19 cellular contexts compared by ENCODE assay signal in the genomic region with DNA sequence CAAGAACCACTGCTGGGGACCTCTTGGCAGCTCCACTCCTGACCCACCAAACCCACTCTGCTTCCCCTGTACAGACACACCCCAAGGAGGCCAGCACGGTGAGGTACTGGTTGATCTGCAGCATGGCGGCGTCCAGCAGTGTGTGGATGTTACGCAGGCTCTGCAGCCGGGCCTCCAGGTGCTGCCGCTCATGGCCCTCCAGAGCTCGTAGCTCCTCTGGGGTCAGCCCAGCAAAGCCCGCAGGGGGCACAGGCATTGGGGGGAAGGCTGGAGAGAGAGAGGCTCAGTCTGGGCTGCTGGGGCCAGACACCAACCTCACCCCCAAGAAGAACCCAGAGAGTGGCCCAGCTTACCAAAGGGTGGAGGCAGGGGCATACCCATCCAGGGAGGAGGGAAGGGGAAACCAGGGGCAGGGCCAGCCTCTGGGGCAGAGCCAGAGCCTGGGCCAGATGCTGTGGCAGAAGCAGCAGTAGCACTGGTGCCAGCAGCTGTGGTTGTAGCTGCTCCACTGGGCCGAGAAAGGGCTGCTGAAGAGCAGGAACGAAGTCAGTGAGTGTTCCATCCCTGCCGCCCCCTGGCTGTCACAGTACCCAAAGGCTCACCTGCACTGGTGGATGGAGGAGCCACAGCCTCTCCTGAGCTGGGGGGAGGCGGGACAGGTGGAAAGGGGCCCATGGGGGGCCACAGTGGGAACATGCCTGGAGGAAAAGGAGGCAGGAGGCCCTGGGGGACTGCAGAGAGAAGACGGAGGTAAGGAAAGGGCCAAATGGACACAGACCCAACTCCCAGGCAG. TPM values are rescaled to one million over a fixed set of nuclear protein-coding genes. Genes with fewer than 3 reads are reported as not detected.
DNase-seq lines count a peak whose midpoint lies in the region; ATAC-seq, FAIRE-seq and TF ChIP-seq lines count a peak whose summit lies in the region.
"Had no signal": no experiment of that assay in that cellular context is flagged by ENCODE, and none has a peak within 500 bp of the region (broad histone marks: within the 10 kb centered on the region; RNA-seq: fewer than 3 reads in every experiment).

No MANE protein-coding gene starts in this region.

- no peak overlapping the region for H3K9ac ChIP-seq in IMR-90 (ENCODE audit: low read depth, low read length)
- no peak overlapping the region for H3K9ac ChIP-seq in GM12878 (ENCODE audit: control insufficient read depth, insufficient read depth, low read length)
- no peak overlapping the region for H3K9ac ChIP-seq in trophoblast cell (ENCODE audit: low read length)

- H3K79me2 ChIP-seq in DOHH2 (ENCODE audit: control insufficient read depth, low read length) (peaks cover 53% of the 10 kb centered on the region), GM12878 (ENCODE audit: control insufficient read depth, insufficient read depth, low read length) (peaks cover 38% of the 10 kb centered on the region), trophoblast cell (ENCODE audit: control insufficient read depth, insufficient read depth, low read length, poor library complexity) (peaks cover 9% of the 10 kb centered on the region)

- H4K20me1 ChIP-seq in DOHH2 (ENCODE audit: control insufficient read depth, insufficient read depth, low read depth, low read length) (peaks cover 23% of the 10 kb centered on the region; the same call in 1 of the 2 replicates), IMR-90 (ENCODE audit: insufficient read depth, low read length) (peaks cover 37% of the 10 kb centered on the region), GM12878 (ENCODE audit: control insufficient read depth, insufficient read depth) (0 out of 2 replicates have a peak, but pooled peaks cover 4% of the 10 kb centered on the region)

- TF ChIP-seq CTCF in DOHH2 (IDR thresholded peaks at IDR 0.05; ENCODE audit: low read depth, low read length, poor library complexity, severe bottlenecking) (no peak), IMR-90 (conservative IDR thresholded peaks at IDR 0.05; ENCODE audit: low read depth, low read length) (no peak), GM12878 (IDR thresholded peaks at IDR 0.05 in 2 of 3, conservative IDR thresholded peaks at IDR 0.05 in 1 of 3; ENCODE audit: control insufficient read depth in 2 of 3, extremely low read depth in 1 of 3, insufficient read depth in 1 of 3, low read depth in 3 of 3, low read length in 3 of 3) (0 out of 6 replicates have a peak, but pooled peaks of 2 of the 3 experiments have one; percentile 0 to 18)

- no peak overlapping the region for H3K18ac ChIP-seq in IMR-90 (ENCODE audit: low read depth, low read length)
- H3K18ac ChIP-seq in trophoblast cell (ENCODE audit: low read length): no peak overlapping the region

- no peaks in the 10 kb centered on the region for H3K27me3 ChIP-seq in DOHH2 (ENCODE audit: control insufficient read depth, low read length)
- H3K27me3 ChIP-seq in IMR-90 (ENCODE audit: control insufficient read depth, insufficient read depth, low read length): no peaks in the 10 kb centered on the region
- H3K27me3 ChIP-seq in GM12878 (replicated peaks in 1 of 2; ENCODE audit: control insufficient read depth in 2 of 2, insufficient read depth in 2 of 2, low read length in 1 of 2): no peaks in the 10 kb centered on the region
- H3K27me3 ChIP-seq in trophoblast cell (ENCODE audit: insufficient read depth, low read length): no peaks in the 10 kb centered on the region
- H3K27me3 ChIP-seq: left lung, neutrophil had no signal

- RAD21 ChIA-PET in GM12878 (lab: Charles Lee; ENCODE audit: unreplicated experiment): interaction anchor here (1.7 to 2.4 kb wide), 2 partner anchors 8 to 12 kb away, joined by 5 to 9 read pairs; partner anchors contain the start of genes FAU, MRPL49 and ZNHIT2

- H4K91ac ChIP-seq in IMR-90 (ENCODE audit: insufficient read depth, low read depth, low read length): no peak overlapping the region
- H4K91ac ChIP-seq in trophoblast cell (ENCODE audit: low read depth, low read length): no peak overlapping the region

- H3K14ac ChIP-seq in IMR-90 (replicated peaks; ENCODE audit: low read depth, low read length) (no peak overlapping the region), trophoblast cell (ENCODE audit: low read length) (no peak overlapping the region)

- in situ Hi-C loops in IMR-90 (cut with MboI; ENCODE audit: low sequenced_read_pairs): no loop called here
- in situ Hi-C loops in GM12878 (cut with MboI): no loop called here

- TF ChIP-seq EP300 in GM12878 (IDR thresholded peaks at IDR 0.05; ENCODE audit: borderline replicate concordance in 1 of 2, control insufficient read depth in 1 of 2, low read depth in 2 of 2, low read length in 2 of 2): no peak

- H2BK120ac ChIP-seq in IMR-90 (ENCODE audit: low read depth, low read length): no peak overlapping the region
- no peak overlapping the region for H2BK120ac ChIP-seq in trophoblast cell (ENCODE audit: insufficient read depth, low read length, poor library complexity)

- H3K56ac ChIP-seq in IMR-90 (ENCODE audit: extremely low read depth, insufficient read depth, low read length): no peak overlapping the region

- H3K79me1 ChIP-seq in IMR-90 (ENCODE audit: low read depth in 1 of 2, low read length in 2 of 2) (peaks cover 24 to 57% of the 10 kb centered on the region in 2 experiments), trophoblast cell (ENCODE audit: low read length) (peaks cover 11% of the 10 kb centered on the region)

- peak overlapping the region; percentile 6 for H4K12ac ChIP-seq in trophoblast cell (ENCODE audit: low read depth, low read length)

- SMC1A ChIA-PET in GM12878 (lab: Charles Lee; ENCODE audit: uncharacterized antibody, unreplicated experiment): no interaction called here

- no peak overlapping the region for H2BK15ac ChIP-seq in IMR-90 (ENCODE audit: low read depth, low read length)

- no peak overlapping the region for H4K5ac ChIP-seq in IMR-90 (ENCODE audit: low read depth, low read length)

- H3K9me2 ChIP-seq in DOHH2 (replicated peaks; ENCODE audit: control insufficient read depth, low read length): no peaks in the 10 kb centered on the region

- no peak overlapping the region for H3K4ac ChIP-seq in IMR-90 (ENCODE audit: low read depth, low read length)
- H3K4ac ChIP-seq in trophoblast cell (ENCODE audit: low read depth, low read length): no peak overlapping the region

- FAIRE-seq in GM12878 (lab: Jason Lieb, UNC): no peak
- FAIRE-seq: endometrium had no signal

- H3K4me2 ChIP-seq in DOHH2 (ENCODE audit: low read length) (peak overlapping the region; percentile 99), IMR-90 (ENCODE audit: low read depth, low read length) (no peak overlapping the region), GM12878 (ENCODE audit: control insufficient read depth, insufficient read depth) (no peak overlapping the region), trophoblast cell (ENCODE audit: low read length) (no peak overlapping the region)

- CTCF ChIA-PET in IMR-90 (lab: Yijun Ruan, JAX): no interaction called here
- CTCF ChIA-PET in GM12878 (lab: Yijun Ruan, JAX): interaction anchor here (2.2 to 6.7 kb wide), 2 partner anchors 9 to 12 kb away, joined by 12 to 40 read pairs; partner anchors contain the start of genes FAU, MRPL49 and ZNHIT2

- TF ChIP-seq RAD21 in IMR-90 (IDR thresholded peaks at IDR 0.05; ENCODE audit: low read length): no peak
- no peak for TF ChIP-seq RAD21 in GM12878 (IDR thresholded peaks at IDR 0.05; ENCODE audit: insufficient read depth, low read depth, low read length)

- POLR2A ChIA-PET in IMR-90 (lab: Charles Lee; ENCODE audit: unreplicated experiment): no interaction called here
- POLR2A ChIA-PET in GM12878 (lab: Charles Lee): interaction anchor here (1.2 to 1.4 kb wide), 2 partner anchors 8 to 9 kb away, joined by 3 to 6 read pairs; partner anchors contain the start of genes FAU and MRPL49

- DNase-seq in IMR-90: no peak
- no peak for DNase-seq in GM12878 (ENCODE audit: low read depth, low spot score)
- no peak for DNase-seq in trophoblast cell
- DNase-seq in NCI-H2171 treated with DMSO at 0.1 percent for 48 hours (lab: John Stamatoyannopoulos, UW): no peak
- DNase-seq: activated CD4-positive, alpha-beta T cell treated with anti-CD3 and anti-CD28 coated beads, Interleukin-2, amount 10 ng/mL, durations not matched to agents 7 days and 5 days; activated naive CD4-positive, alpha-beta T cell treated with anti-CD3 and anti-CD28 coated beads, Interleukin-2, amount 50 U/mL, for 16 hours; KBM-7; left lung; NCI-H1930; NCI-H446; NK-92 treated with Interleukin-12 subunit alpha and Interleukin-12 subunit beta, amount 100 ng/mL, for 24 hours; SW 1271 had no signal

- H2AFZ ChIP-seq in IMR-90 (replicated peaks; ENCODE audit: low read length, poor library complexity) (peak overlapping the region; percentile 19), GM12878 (ENCODE audit: control insufficient read depth, low read depth, low read length) (no peak overlapping the region), trophoblast cell (ENCODE audit: insufficient read depth, low read length, poor library complexity) (no peak overlapping the region)

- BruUV-seq in IMR-90 (replicated peaks; lab: Mats Ljungman, UMichigan) (no TSS peak), GM12878 (replicated peaks; lab: Mats Ljungman, UMichigan) (no TSS peak)

- TF ChIP-seq POLR2A in IMR-90 (IDR thresholded peaks at IDR 0.05; ENCODE audit: low read depth, low read length) (no peak), GM12878 (IDR thresholded peaks at IDR 0.05; ENCODE audit: low read depth, low read length) (peak; percentile 59)

- H3K4me1 ChIP-seq in DOHH2 (ENCODE audit: control insufficient read depth, low read length): peaks cover 41% of the 10 kb centered on the region
- peaks cover 6% of the 10 kb centered on the region; the same call in 1 of the 2 replicates for H3K4me1 ChIP-seq in IMR-90 (ENCODE audit: control insufficient read depth, insufficient read depth, low read length)
- H3K4me1 ChIP-seq in GM12878 (ENCODE audit: control insufficient read depth, insufficient read depth, low read length): peaks cover 18% of the 10 kb centered on the region
- H3K4me1 ChIP-seq in trophoblast cell (ENCODE audit: control insufficient read depth in 1 of 2, insufficient read depth in 2 of 2, low read length in 2 of 2): peaks cover 7 to 9% of the 10 kb centered on the region in 2 experiments

- no peak overlapping the region for H2BK5ac ChIP-seq in IMR-90 (ENCODE audit: low read depth, low read length, poor library complexity, severe bottlenecking)
- H2BK5ac ChIP-seq in trophoblast cell (ENCODE audit: low read depth, low read length, poor library complexity): no peak overlapping the region

- H3K4me3 ChIP-seq in DOHH2 (ENCODE audit: low read length): peak overlapping the region; percentile 10; the same call in 1 of the 2 replicates
- H3K4me3 ChIP-seq in IMR-90 (ENCODE audit: insufficient read depth, low read depth, low read length): no peak overlapping the region
- no peak overlapping the region for H3K4me3 ChIP-seq in GM12878
- no peak overlapping the region for H3K4me3 ChIP-seq in trophoblast cell (ENCODE audit: low read depth, low read length)
- H3K4me3 ChIP-seq: left lung, thoracic aorta had no signal

- peak overlapping the region; percentile 50 for H2AK9ac ChIP-seq in IMR-90 (replicated peaks; ENCODE audit: low read depth, low read length, poor library complexity)

- no peak overlapping the region for H2BK20ac ChIP-seq in IMR-90 (ENCODE audit: low read depth, low read length)

- H3K23ac ChIP-seq in IMR-90 (ENCODE audit: low read depth, low read length): no peak overlapping the region
- H3K23ac ChIP-seq in trophoblast cell (ENCODE audit: low read length): no peak overlapping the region

- peaks cover 11% of the 10 kb centered on the region for H3K9me1 ChIP-seq in IMR-90 (ENCODE audit: insufficient read depth, low read length)

- ATAC-seq in IMR-90 (ENCODE audit: low read depth) (no peak), GM12878 (no peak), GM21786 (IDR thresholded peaks at IDR 0.05; ENCODE audit: unreplicated experiment) (no peak), HG02970 (IDR thresholded peaks at IDR 0.05; ENCODE audit: low FRiP score, unreplicated experiment) (no peak), GM21360 (IDR thresholded peaks at IDR 0.05; ENCODE audit: unreplicated experiment) (no peak)
- ATAC-seq: left lung had no signal

- intact Hi-C loops in IMR-90 (cut with micrococcal nuclease) (no loop called here), GM12878 (cut with micrococcal nuclease; ENCODE audit: unreplicated experiment) (loop anchor here (5.0 to 10.0 kb wide), 2 partner anchors 52 to 125 kb away; partner anchors contain the start of gene CAPN1)

- H2AK5ac ChIP-seq in IMR-90 (ENCODE audit: low read depth, low read length): no peak overlapping the region
- H2AK5ac ChIP-seq in trophoblast cell (ENCODE audit: low read length): no peak overlapping the region

- H3K9me3 ChIP-seq in DOHH2 (ENCODE audit: control insufficient read depth, insufficient read depth, low read length) (no peaks in the 10 kb centered on the region), IMR-90 (ENCODE audit: control insufficient read depth, insufficient read depth, low read length) (no peaks in the 10 kb centered on the region), GM12878 (replicated peaks; ENCODE audit: control insufficient read depth, insufficient read depth, low read length) (no peaks in the 10 kb centered on the region), trophoblast cell (ENCODE audit: insufficient read depth, low read depth, low read length) (no peaks in the 10 kb centered on the region)
- H3K9me3 ChIP-seq: left lung, neutrophil, thoracic aorta had no signal

- WGBS in IMR-90 (ENCODE audit: extremely low coverage in 2 of 2, insufficient read length in 1 of 2), 2 experiments: 96% methylated on average over 8 of the region's 13 CpGs; no CpG with 5 or more reads in 1 of the 2 experiments
- WGBS in GM12878 (ENCODE audit: insufficient coverage, insufficient replicate concordance, low lambda C conversion rate, missing lambda C conversion rate): 75% methylated on average over 13 of the region's 13 CpGs
- no CpG with 5 or more reads among the region's 13 CpGs for WGBS in trophoblast cell (ENCODE audit: extremely low coverage, insufficient coverage, insufficient read length)

- H2BK12ac ChIP-seq in trophoblast cell (ENCODE audit: low read length): no peak overlapping the region

- H3K36me3 ChIP-seq in DOHH2 (ENCODE audit: control insufficient read depth, low read length): peaks cover 92% of the 10 kb centered on the region
- peaks cover 75% of the 10 kb centered on the region for H3K36me3 ChIP-seq in IMR-90 (ENCODE audit: control insufficient read depth, insufficient read depth, low read length)
- H3K36me3 ChIP-seq in GM12878 (ENCODE audit: control insufficient read depth in 2 of 2, insufficient read depth in 2 of 2, low read length in 1 of 2): peaks cover 29 to 42% of the 10 kb centered on the region in 2 experiments
- H3K36me3 ChIP-seq in trophoblast cell (ENCODE audit: control insufficient read depth in 1 of 2, insufficient read depth in 2 of 2, low read length in 2 of 2): peaks cover 75 to 80% of the 10 kb centered on the region in 2 experiments

- peaks cover 73% of the 10 kb centered on the region for H3F3A ChIP-seq in DOHH2 (ENCODE audit: control insufficient read depth, insufficient read depth)

- dilution Hi-C loops in IMR-90 (cut with HindIII; ENCODE audit: low sequenced_read_pairs, unreplicated experiment): no loop called here

- H3K27ac ChIP-seq in DOHH2 (ENCODE audit: low read depth, low read length) (peak overlapping the region; percentile 100), IMR-90 (ENCODE audit: insufficient read depth, low read length) (no peak overlapping the region), GM12878 (ENCODE audit: control insufficient read depth, insufficient read depth) (no peak overlapping the region), trophoblast cell (ENCODE audit: low read depth, low read length) (no peak overlapping the region)
- H3K27ac ChIP-seq: left lung, neutrophil, thoracic aorta had no signal

- H4K8ac ChIP-seq in IMR-90 (ENCODE audit: low read depth in 2 of 2, low read length in 2 of 2): no peak overlapping the region
- H4K8ac ChIP-seq in trophoblast cell (ENCODE audit: low read depth, low read length): no peak overlapping the region

RNA-seq across cellular contexts. Expression of gene SYVN1, which starts 4.5 kb away (rescaled TPM):
- total RNA-seq in IMR-90 (2012; rRNA removed) (8.3 and 9.5 TPM in 2 replicates), GM12878 (2014; rRNA removed) (10.8 and 14.1 TPM in 2 replicates), GM12878 (2014; rRNA removed; fragmentation: Illumina TruSeq; extraction: Trizol) (7.8 and 9.0 TPM in 2 replicates), GM12878 (2021) (55.0 and 63.6 TPM in 2 replicates)
- polyA plus RNA-seq in IMR-90 (2012; rRNA removed) (45.7 and 52.9 TPM in 2 replicates), GM12878 (2011; rRNA removed) (5.0 and 10.3 TPM in 2 replicates), GM12878 (2014; fragmentation: Illumina TruSeq; extraction: Trizol) (44.0 and 52.7 TPM in 2 replicates), GM12878 (2014; fragmentation: Nextera tagmentation; extraction: Ambion mirVana) (1 to 10 TPM in 1 of 2 experiments, under 1 TPM in 1; 0.79 to 2.6 TPM), GM12878 (2014; rRNA removed) (29.7 and 36.0 TPM in 2 replicates), GM12878 (2016; fragmentation: Nextera tagmentation; extraction: Ambion mirVana) (10 to 100 TPM; 26.1 to 34.6 TPM)
- polyA plus RNA-seq in IMR-90 (2012; cell fraction: cytosol; rRNA removed): 22.9 and 32.0 TPM in 2 replicates
- polyA plus RNA-seq in IMR-90 (2012; cell fraction: nucleus; rRNA removed; ENCODE audit: low replicate concordance): 107 and 150 TPM in 2 replicates
- 45.4 and 51.5 TPM in 2 replicates for total RNA-seq in GM12878 (2013; cell fraction: nucleolus; rRNA removed)
- 66.2 TPM for polyA plus RNA-seq in GM12878 (2011; ENCODE audit: low read depth)
- 20.2 and 35.3 TPM in 2 replicates for polyA plus RNA-seq in GM12878 (2011; cell fraction: cytosol; rRNA removed)
- 98.1 and 114 TPM in 2 replicates for polyA plus RNA-seq in GM12878 (2011; cell fraction: nucleus; rRNA removed)
- polyA plus RNA-seq in GM12878 (2012): 89.5 and 98.9 TPM in 2 replicates
- 50.5 and 52.7 TPM in 2 replicates for polyA minus RNA-seq in GM12878 (2011; rRNA and poly(A)+ RNA removed)
- polyA minus RNA-seq in GM12878 (2011; cell fraction: cytosol; rRNA and poly(A)+ RNA removed): 12.6 and 18.5 TPM in 2 replicates
- polyA minus RNA-seq in GM12878 (2011; cell fraction: nucleus; rRNA and poly(A)+ RNA removed): 36.5 and 65.0 TPM in 2 replicates
- polyA plus RNA-seq in trophoblast cell (2013): 55.0 and 60.0 TPM in 2 replicates

RNA-seq across cellular contexts. Expression of gene MRPL49, which starts 7.7 kb away (rescaled TPM):
- 54.2 and 55.2 TPM in 2 replicates for total RNA-seq in IMR-90 (2012; rRNA removed)
- polyA plus RNA-seq in IMR-90 (2012; rRNA removed): 51.5 and 56.8 TPM in 2 replicates
- 39.1 and 52.5 TPM in 2 replicates for polyA plus RNA-seq in IMR-90 (2012; cell fraction: cytosol; rRNA removed)
- polyA plus RNA-seq in IMR-90 (2012; cell fraction: nucleus; rRNA removed; ENCODE audit: low replicate concordance): 24.5 and 42.4 TPM in 2 replicates
- total RNA-seq in GM12878 (2013; cell fraction: nucleolus; rRNA removed): 17.7 and 17.8 TPM in 2 replicates
- total RNA-seq in GM12878 (2014; rRNA removed): 92.8 and 116 TPM in 2 replicates
- 50.2 and 54.6 TPM in 2 replicates for total RNA-seq in GM12878 (2014; rRNA removed; fragmentation: Illumina TruSeq; extraction: Trizol)
- 63.5 and 64.2 TPM in 2 replicates for total RNA-seq in GM12878 (2021)
- 20.0 TPM for polyA plus RNA-seq in GM12878 (2011; ENCODE audit: low read depth)
- 36.4 and 63.2 TPM in 2 replicates for polyA plus RNA-seq in GM12878 (2011; rRNA removed)
- 78.9 and 81.4 TPM in 2 replicates for polyA plus RNA-seq in GM12878 (2011; cell fraction: cytosol; rRNA removed)
- 23.2 and 25.2 TPM in 2 replicates for polyA plus RNA-seq in GM12878 (2011; cell fraction: nucleus; rRNA removed)
- 36.2 and 39.9 TPM in 2 replicates for polyA plus RNA-seq in GM12878 (2012)
- 62.3 and 79.9 TPM in 2 replicates for polyA plus RNA-seq in GM12878 (2014; fragmentation: Illumina TruSeq; extraction: Trizol)
- polyA plus RNA-seq in GM12878 (2014; fragmentation: Nextera tagmentation; extraction: Ambion mirVana): 10 to 100 TPM; 42.0 to 49.8 TPM
- polyA plus RNA-seq in GM12878 (2014; rRNA removed): 82.4 and 87.9 TPM in 2 replicates
- 100 to 1,000 TPM; 103 to 106 TPM for polyA plus RNA-seq in GM12878 (2016; fragmentation: Nextera tagmentation; extraction: Ambion mirVana)
- 24.2 and 53.5 TPM in 2 replicates for polyA minus RNA-seq in GM12878 (2011; rRNA and poly(A)+ RNA removed)
- polyA minus RNA-seq in GM12878 (2011; cell fraction: cytosol; rRNA and poly(A)+ RNA removed): 11.8 and 13.7 TPM in 2 replicates
- polyA minus RNA-seq in GM12878 (2011; cell fraction: nucleus; rRNA and poly(A)+ RNA removed): 8.9 and 15.9 TPM in 2 replicates
- polyA plus RNA-seq in trophoblast cell (2013): 40.1 and 43.1 TPM in 2 replicates

RNA-seq across cellular contexts. Expression of gene FAU, which starts 7.9 kb away (rescaled TPM):
- total RNA-seq in IMR-90 (2012; rRNA removed): 189 and 285 TPM in 2 replicates
- polyA plus RNA-seq in IMR-90 (2012; rRNA removed): 652 and 804 TPM in 2 replicates
- polyA plus RNA-seq in IMR-90 (2012; cell fraction: cytosol; rRNA removed): 812 and 1,747 TPM in 2 replicates
- polyA plus RNA-seq in IMR-90 (2012; cell fraction: nucleus; rRNA removed; ENCODE audit: low replicate concordance): 249 and 290 TPM in 2 replicates
- total RNA-seq in GM12878 (2013; cell fraction: nucleolus; rRNA removed): 51.6 and 54.9 TPM in 2 replicates
- total RNA-seq in GM12878 (2014; rRNA removed): 1,083 and 1,263 TPM in 2 replicates
- total RNA-seq in GM12878 (2014; rRNA removed; fragmentation: Illumina TruSeq; extraction: Trizol): 948 and 983 TPM in 2 replicates
- total RNA-seq in GM12878 (2021): 1,347 and 1,414 TPM in 2 replicates
- 1,320 TPM for polyA plus RNA-seq in GM12878 (2011; ENCODE audit: low read depth)
- polyA plus RNA-seq in GM12878 (2011; rRNA removed): 583 and 615 TPM in 2 replicates
- polyA plus RNA-seq in GM12878 (2011; cell fraction: cytosol; rRNA removed): 882 and 1,174 TPM in 2 replicates
- polyA plus RNA-seq in GM12878 (2011; cell fraction: nucleus; rRNA removed): 528 and 566 TPM in 2 replicates
- 1,474 and 2,106 TPM in 2 replicates for polyA plus RNA-seq in GM12878 (2012)
- polyA plus RNA-seq in GM12878 (2014; fragmentation: Illumina TruSeq; extraction: Trizol): 129 and 706 TPM in 2 replicates
- polyA plus RNA-seq in GM12878 (2014; fragmentation: Nextera tagmentation; extraction: Ambion mirVana): 100 to 1,000 TPM; 332 to 611 TPM
- polyA plus RNA-seq in GM12878 (2014; rRNA removed): 1,208 and 1,582 TPM in 2 replicates
- polyA plus RNA-seq in GM12878 (2016; fragmentation: Nextera tagmentation; extraction: Ambion mirVana): 1,000 to 10,000 TPM in 1 of 2 experiments, 100 to 1,000 TPM in 1; 997 to 1,103 TPM
- 206 and 381 TPM in 2 replicates for polyA minus RNA-seq in GM12878 (2011; rRNA and poly(A)+ RNA removed)
- polyA minus RNA-seq in GM12878 (2011; cell fraction: cytosol; rRNA and poly(A)+ RNA removed): 199 and 204 TPM in 2 replicates
- polyA minus RNA-seq in GM12878 (2011; cell fraction: nucleus; rRNA and poly(A)+ RNA removed): 126 and 152 TPM in 2 replicates
- 1,352 and 1,391 TPM in 2 replicates for polyA plus RNA-seq in trophoblast cell (2013)

RNA-seq across cellular contexts. Expression of gene ZNHIT2, which starts 12.3 kb away (rescaled TPM):
- 3.6 and 3.9 TPM in 2 replicates for total RNA-seq in IMR-90 (2012; rRNA removed)
- 5.9 and 7.7 TPM in 2 replicates for polyA plus RNA-seq in IMR-90 (2012; rRNA removed)
- polyA plus RNA-seq in IMR-90 (2012; cell fraction: cytosol; rRNA removed): 11.1 and 11.4 TPM in 2 replicates
- polyA plus RNA-seq in IMR-90 (2012; cell fraction: nucleus; rRNA removed; ENCODE audit: low replicate concordance): 2.5 and 10.5 TPM in 2 replicates
- total RNA-seq in GM12878 (2013; cell fraction: nucleolus; rRNA removed): 2.4 and 4.4 TPM in 2 replicates
- total RNA-seq in GM12878 (2014; rRNA removed): 12.9 and 20.4 TPM in 2 replicates
- 1.3 and 2.0 TPM in 2 replicates for total RNA-seq in GM12878 (2014; rRNA removed; fragmentation: Illumina TruSeq; extraction: Trizol)
- total RNA-seq in GM12878 (2021): 15.5 TPM in 2 replicates
- polyA plus RNA-seq in GM12878 (2011; ENCODE audit: low read depth): 0.93 TPM
- polyA plus RNA-seq in GM12878 (2011; rRNA removed): 0.27 and 0.88 TPM in 2 replicates
- 1.5 and 4.1 TPM in 2 replicates for polyA plus RNA-seq in GM12878 (2011; cell fraction: cytosol; rRNA removed)
- 2.9 and 4.6 TPM in 2 replicates for polyA plus RNA-seq in GM12878 (2011; cell fraction: nucleus; rRNA removed)
- 5.8 and 6.2 TPM in 2 replicates for polyA plus RNA-seq in GM12878 (2012)
- polyA plus RNA-seq in GM12878 (2014; fragmentation: Illumina TruSeq; extraction: Trizol): 0.24 TPM in 1 of 2 replicates, not detected in the other
- under 1 TPM in 1 of 2 experiments, not detected in 1; 0.40 TPM for polyA plus RNA-seq in GM12878 (2014; fragmentation: Nextera tagmentation; extraction: Ambion mirVana)
- polyA plus RNA-seq in GM12878 (2014; rRNA removed): 15.5 and 18.3 TPM in 2 replicates
- 10 to 100 TPM; 17.8 to 18.7 TPM for polyA plus RNA-seq in GM12878 (2016; fragmentation: Nextera tagmentation; extraction: Ambion mirVana)
- polyA minus RNA-seq in GM12878 (2011; rRNA and poly(A)+ RNA removed): 1.2 and 1.5 TPM in 2 replicates
- 3.3 TPM in 2 replicates for polyA minus RNA-seq in GM12878 (2011; cell fraction: cytosol; rRNA and poly(A)+ RNA removed)
- 5.0 and 11.1 TPM in 2 replicates for polyA minus RNA-seq in GM12878 (2011; cell fraction: nucleus; rRNA and poly(A)+ RNA removed)
- 5.8 and 5.9 TPM in 2 replicates for polyA plus RNA-seq in trophoblast cell (2013)

RNA-seq across cellular contexts. Expression of gene TM7SF2, which starts 18.2 kb away (rescaled TPM):
- 4.7 and 5.7 TPM in 2 replicates for total RNA-seq in IMR-90 (2012; rRNA removed)
- 7.6 and 11.5 TPM in 2 replicates for polyA plus RNA-seq in IMR-90 (2012; rRNA removed)
- 12.0 and 19.9 TPM in 2 replicates for polyA plus RNA-seq in IMR-90 (2012; cell fraction: cytosol; rRNA removed)
- polyA plus RNA-seq in IMR-90 (2012; cell fraction: nucleus; rRNA removed; ENCODE audit: low replicate concordance): 27.7 and 50.8 TPM in 2 replicates
- 19.4 and 25.9 TPM in 2 replicates for total RNA-seq in GM12878 (2013; cell fraction: nucleolus; rRNA removed)
- 29.6 and 32.8 TPM in 2 replicates for total RNA-seq in GM12878 (2014; rRNA removed)
- total RNA-seq in GM12878 (2014; rRNA removed; fragmentation: Illumina TruSeq; extraction: Trizol): 9.2 and 9.3 TPM in 2 replicates
- 30.2 and 31.2 TPM in 2 replicates for total RNA-seq in GM12878 (2021)
- polyA plus RNA-seq in GM12878 (2011; ENCODE audit: low read depth): 11.5 TPM
- polyA plus RNA-seq in GM12878 (2011; rRNA removed): 4.8 and 11.0 TPM in 2 replicates
- polyA plus RNA-seq in GM12878 (2011; cell fraction: cytosol; rRNA removed): 15.4 and 15.7 TPM in 2 replicates
- polyA plus RNA-seq in GM12878 (2011; cell fraction: nucleus; rRNA removed): 57.8 and 60.5 TPM in 2 replicates
- polyA plus RNA-seq in GM12878 (2012): 19.4 and 19.7 TPM in 2 replicates
- 4.3 and 11.3 TPM in 2 replicates for polyA plus RNA-seq in GM12878 (2014; fragmentation: Illumina TruSeq; extraction: Trizol)
- 1 to 10 TPM in 1 of 2 experiments, under 1 TPM in 1; 0.52 to 2.9 TPM for polyA plus RNA-seq in GM12878 (2014; fragmentation: Nextera tagmentation; extraction: Ambion mirVana)
- polyA plus RNA-seq in GM12878 (2014; rRNA removed): 37.9 and 38.2 TPM in 2 replicates
- polyA plus RNA-seq in GM12878 (2016; fragmentation: Nextera tagmentation; extraction: Ambion mirVana): 10 to 100 TPM; 47.4 to 57.7 TPM
- polyA minus RNA-seq in GM12878 (2011; rRNA and poly(A)+ RNA removed): 13.7 and 19.6 TPM in 2 replicates
- polyA minus RNA-seq in GM12878 (2011; cell fraction: cytosol; rRNA and poly(A)+ RNA removed): 4.4 and 7.5 TPM in 2 replicates
- polyA minus RNA-seq in GM12878 (2011; cell fraction: nucleus; rRNA and poly(A)+ RNA removed): 14.4 and 22.4 TPM in 2 replicates
- polyA plus RNA-seq in trophoblast cell (2013): 65.1 and 67.5 TPM in 2 replicates

Comparison
In these comparisons a context has a peak if more than half of its experiments do, and no peak if none do; other contexts are left out.
1. CTCF ChIP-seq: peak in GM12878 (2 of 3); none in DOHH2 (single experiment) and IMR-90 (single experiment).